Comparison of ENCODE assay signal across 13 cellular contexts in the genomic region with DNA sequence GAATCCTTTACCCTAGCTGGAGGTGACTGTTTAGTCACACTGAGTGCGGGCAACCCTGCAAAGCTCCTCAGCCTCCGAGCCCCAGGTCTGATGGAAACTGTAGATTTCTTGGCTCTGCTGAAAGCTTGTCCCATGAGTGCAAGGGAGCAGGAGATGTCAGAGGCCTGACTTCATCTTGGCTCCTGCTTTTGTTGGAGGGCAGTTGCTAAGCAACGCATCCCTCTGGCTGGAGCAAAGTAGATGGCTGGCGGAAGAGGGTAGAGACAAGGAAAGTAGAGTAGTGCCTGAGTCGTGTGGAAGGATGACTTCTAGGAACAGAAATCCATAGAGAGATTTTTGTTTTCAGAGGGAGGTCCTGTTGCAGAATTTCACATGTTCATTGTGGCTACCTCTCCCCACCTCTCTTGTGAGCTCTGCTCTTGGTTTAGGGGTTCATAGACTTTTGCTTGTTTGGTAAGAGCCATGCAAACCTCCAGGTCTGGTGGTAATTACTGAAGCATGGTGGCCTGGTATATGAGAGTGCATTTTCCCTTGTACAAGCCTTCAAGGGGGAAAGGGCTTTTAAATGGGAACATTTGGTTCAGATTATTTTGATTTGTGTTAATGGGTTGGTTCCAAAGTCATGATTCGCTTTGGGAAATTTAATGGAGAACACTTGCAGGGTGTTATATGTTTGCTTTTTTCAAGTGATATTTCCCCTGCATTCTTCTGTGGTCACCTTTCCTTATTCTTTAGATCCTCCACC.
DNase-seq lines count a peak whose midpoint lies in the region; ATAC-seq and TF ChIP-seq lines count a peak whose summit lies in the region.
"Had no signal": no experiment of that assay in that cellular context is flagged by ENCODE, and none has a peak within 500 bp of the region (broad histone marks: within the 10 kb centered on the region; RNA-seq: fewer than 3 reads in every experiment).

No MANE protein-coding gene starts in this region.

- no peak overlapping the region for H4K5ac ChIP-seq in IMR-90 (ENCODE audit: low read depth, low read length)

- no peak overlapping the region for H3K56ac ChIP-seq in IMR-90 (ENCODE audit: extremely low read depth, insufficient read depth, low read length)

- no peaks in the 10 kb centered on the region for H4K20me1 ChIP-seq in IMR-90 (ENCODE audit: insufficient read depth, low read length)

- in situ Hi-C loops in IMR-90 (cut with MboI; ENCODE audit: low sequenced_read_pairs): no loop called here
- in situ Hi-C loops in transverse colon (cut with MboI; ENCODE audit: low pct_ligation_motif_present in 1 of 4, low pct_unique_long_range_greater_than_20kb in 1 of 4, low sequenced_read_pairs in 3 of 4): no loop called here
- in situ Hi-C loops in KBM-7 (cut with MboI; ENCODE audit: low pct_unique_long_range_greater_than_20kb, low sequenced_read_pairs): no loop called here

- no CpG with 5 or more reads among the region's 6 CpGs for WGBS in IMR-90 (ENCODE audit: extremely low coverage in 2 of 2, insufficient read length in 1 of 2), 2 experiments
- WGBS in transverse colon (ENCODE audit: low coverage in 1 of 2), 2 donors: 70 to 81% methylated on average over 6 of the region's 6 CpGs

- no peak overlapping the region for H2AK5ac ChIP-seq in IMR-90 (ENCODE audit: low read depth, low read length)

- no peak for TF ChIP-seq RAD21 in IMR-90 (IDR thresholded peaks at IDR 0.05; ENCODE audit: low read length)

- H3K4me1 ChIP-seq in IMR-90 (ENCODE audit: control insufficient read depth, insufficient read depth, low read length) (peaks cover 6% of the 10 kb centered on the region; the same call in 1 of the 2 replicates), transverse colon (peaks cover 25 to 89% (median 65%) of the 10 kb centered on the region in 4 donors)

- H2BK120ac ChIP-seq in IMR-90 (ENCODE audit: low read depth, low read length): no peak overlapping the region

- no TSS peak for BruUV-seq in IMR-90 (replicated peaks; lab: Mats Ljungman, UMichigan)

- dilution Hi-C loops in IMR-90 (cut with HindIII; ENCODE audit: low sequenced_read_pairs, unreplicated experiment): no loop called here

- H3K4ac ChIP-seq in IMR-90 (ENCODE audit: low read depth, low read length): no peak overlapping the region

- peak; percentile 32; the same call in 1 of the 2 replicates for ATAC-seq in IMR-90 (ENCODE audit: low read depth)
- ATAC-seq: PC-3, right lobe of liver had no signal

- no peaks in the 10 kb centered on the region for H3K9me1 ChIP-seq in IMR-90 (ENCODE audit: insufficient read depth, low read length)

- H3K27ac Mint-ChIP-seq in mesothelial cell of epicardium: no peak overlapping the region
- H3K27ac Mint-ChIP-seq: memory B cell had no signal

- no peaks in the 10 kb centered on the region for H3K9me3 Mint-ChIP-seq in mesothelial cell of epicardium
- H3K9me3 Mint-ChIP-seq: memory B cell had no signal

- H3K36me3 ChIP-seq in IMR-90 (ENCODE audit: control insufficient read depth, insufficient read depth, low read length) (no peaks in the 10 kb centered on the region), transverse colon (no peaks in the 10 kb centered on the region)
- H3K36me3 ChIP-seq: gastrocnemius medialis, right lobe of liver had no signal

- CTCF ChIA-PET in IMR-90 (lab: Yijun Ruan, JAX): no interaction called here

- H3K4me2 ChIP-seq in IMR-90 (ENCODE audit: low read depth, low read length): no peak overlapping the region

- H3K9me3 ChIP-seq in IMR-90 (ENCODE audit: control insufficient read depth, insufficient read depth, low read length) (no peaks in the 10 kb centered on the region), transverse colon (no peaks in the 10 kb centered on the region)
- H3K9me3 ChIP-seq: gastrocnemius medialis, right lobe of liver had no signal

- no peak overlapping the region for H3K4me3 ChIP-seq in IMR-90 (ENCODE audit: insufficient read depth, low read depth, low read length)
- H3K4me3 ChIP-seq in coronary artery: no peak overlapping the region
- H3K4me3 ChIP-seq in transverse colon: no peak overlapping the region
- H3K4me3 ChIP-seq: gastrocnemius medialis, right lobe of liver had no signal

- H3K4me3 Mint-ChIP-seq in mesothelial cell of epicardium: no peak overlapping the region
- H3K4me3 Mint-ChIP-seq: memory B cell had no signal

- no peak overlapping the region for H3K14ac ChIP-seq in IMR-90 (replicated peaks; ENCODE audit: low read depth, low read length)

- no peak overlapping the region for H3K23ac ChIP-seq in IMR-90 (ENCODE audit: low read depth, low read length)

- peaks cover 3% of the 10 kb centered on the region for H3K4me1 Mint-ChIP-seq in mesothelial cell of epicardium

- intact Hi-C loops in IMR-90 (cut with micrococcal nuclease) (no loop called here), transverse colon (cut with DNase I; ENCODE audit: low total_unique reads) (no loop called here)

- H3K79me1 ChIP-seq in IMR-90 (ENCODE audit: low read depth in 1 of 2, low read length in 2 of 2): no peaks in the 10 kb centered on the region

- POLR2A ChIA-PET in IMR-90 (lab: Charles Lee; ENCODE audit: unreplicated experiment): no interaction called here

- DNase-seq in IMR-90: peak; percentile 34
- peak; percentile 88 for DNase-seq in coronary artery (ENCODE audit: low spot score)
- DNase-seq in islet precursor cell: peak; percentile 83
- no peak for DNase-seq in transverse colon
- DNase-seq in KBM-7: no peak
- DNase-seq in stimulated activated CD4-positive, alpha-beta T cell treated with anti-CD3 and anti-CD28 coated beads, Interleukin-1b, Interleukin-23, amount 100 ng/mL, for 48 hours: no peak
- no peak for DNase-seq in mesothelial cell of epicardium (ENCODE audit: low spot score in 2 of 2, unreplicated experiment in 2 of 2)
- DNase-seq: DMS79, NCI-H2029 treated with DMSO at 0.1 percent for 48 hours, PC-3, right lobe of liver had no signal

- no peak overlapping the region for H2BK20ac ChIP-seq in IMR-90 (ENCODE audit: low read depth, low read length)

- H3K18ac ChIP-seq in IMR-90 (ENCODE audit: low read depth, low read length): no peak overlapping the region

- TF ChIP-seq CTCF in IMR-90 (conservative IDR thresholded peaks at IDR 0.05; ENCODE audit: low read depth, low read length) (no peak), coronary artery (IDR thresholded peaks at IDR 0.05) (no peak), transverse colon (IDR thresholded peaks at IDR 0.05) (no peak), mesothelial cell of epicardium (IDR thresholded peaks at IDR 0.05; ENCODE audit: unreplicated experiment) (no peak)

- peaks cover 4% of the 10 kb centered on the region for H3K27me3 Mint-ChIP-seq in mesothelial cell of epicardium (ENCODE audit: low read depth)
- H3K27me3 Mint-ChIP-seq: memory B cell had no signal

- TF ChIP-seq POLR2A in IMR-90 (IDR thresholded peaks at IDR 0.05; ENCODE audit: low read depth, low read length) (no peak), transverse colon (IDR thresholded peaks at IDR 0.05) (no peak)

- no peak overlapping the region for H2AK9ac ChIP-seq in IMR-90 (replicated peaks; ENCODE audit: low read depth, low read length, poor library complexity)

- H3K36me3 Mint-ChIP-seq in mesothelial cell of epicardium: no peaks in the 10 kb centered on the region
- H3K36me3 Mint-ChIP-seq: memory B cell had no signal

- H4K91ac ChIP-seq in IMR-90 (ENCODE audit: insufficient read depth, low read depth, low read length): no peak overlapping the region

- no peak overlapping the region for H2AFZ ChIP-seq in IMR-90 (replicated peaks; ENCODE audit: low read length, poor library complexity)

- H4K8ac ChIP-seq in IMR-90 (ENCODE audit: low read depth in 2 of 2, low read length in 2 of 2): no peak overlapping the region

- H2BK15ac ChIP-seq in IMR-90 (ENCODE audit: low read depth, low read length): no peak overlapping the region

- H3K27me3 ChIP-seq in IMR-90 (ENCODE audit: control insufficient read depth, insufficient read depth, low read length) (peaks cover 20% of the 10 kb centered on the region), transverse colon (no peaks in the 10 kb centered on the region)
- H3K27me3 ChIP-seq: gastrocnemius medialis, right lobe of liver had no signal

- TF ChIP-seq EP300 in transverse colon (IDR thresholded peaks at IDR 0.05; ENCODE audit: low read depth): no peak

- H2BK5ac ChIP-seq in IMR-90 (ENCODE audit: low read depth, low read length, poor library complexity, severe bottlenecking): no peak overlapping the region

- H3K27ac ChIP-seq in IMR-90 (ENCODE audit: insufficient read depth, low read length): no peak overlapping the region
- H3K27ac ChIP-seq in coronary artery: peak overlapping the region; percentile 55 to 79
- H3K27ac ChIP-seq in transverse colon: peak overlapping the region; percentile 70 to 76 (median 76)
- H3K27ac ChIP-seq: right lobe of liver had no signal

- H3K9ac ChIP-seq in IMR-90 (ENCODE audit: low read depth, low read length): no peak overlapping the region

TF ChIP-seq in IMR-90, 13 proteins besides CTCF, POLR2A, EP300 and RAD21:
- no peak for TF ChIP-seq MXI1 (IDR thresholded peaks at IDR 0.05; ENCODE audit: borderline replicate concordance, low read depth, low read length)

Comparison
In these comparisons a context has a peak if more than half of its experiments do, and no peak if none do; other contexts are left out.
1. DNase-seq: peak in IMR-90 (single experiment), coronary artery (single experiment) and islet precursor cell (single experiment); none in transverse colon (single experiment), KBM-7 (single experiment), stimulated activated CD4-positive, alpha-beta T cell treated with anti-CD3 and anti-CD28 coated beads, Interleukin-1b, Interleukin-23, amount 100 ng/mL, for 48 hours (single experiment) and mesothelial cell of epicardium (0 of 2).